8 cellular contexts compared by ENCODE assay signal in genomic region chr1:221742555-221743415, GRCh38. TPM values are rescaled to one million over a fixed set of nuclear protein-coding genes. Genes with fewer than 3 reads are reported as not detected.
DNase-seq lines count a peak whose midpoint lies in the region; ATAC-seq and TF ChIP-seq lines count a peak whose summit lies in the region.

No MANE protein-coding gene starts in this region.

- H3K36me3 Mint-ChIP-seq in CD8-positive, alpha-beta memory T cell = peaks cover 11 to 19% (median 12%) of the 10 kb centered on the region in 3 donors
- peaks cover 1 to 29% (median 10%) of the 10 kb centered on the region in 5 donors for H3K36me3 Mint-ChIP-seq in naive thymus-derived CD4-positive, alpha-beta T cell
- peaks cover 19 to 31% of the 10 kb centered on the region in 2 donors for H3K36me3 Mint-ChIP-seq in stimulated activated naive B cell treated with anti-CD40 and anti-IgM and Interleukin-4, amounts not matched to agents 10 μg/mL and 1 μg/mL and 100 μg/mL, for 72 hours

- peak; percentile 48 for ATAC-seq in GM19395 (IDR thresholded peaks at IDR 0.05; ENCODE audit: unreplicated experiment)
- peak; percentile 23 for ATAC-seq in HG03558 (IDR thresholded peaks at IDR 0.05; ENCODE audit: extremely low read depth, unreplicated experiment)
- ATAC-seq in esophagus mucosa = peak; percentile 89
- peak; percentile 56 for ATAC-seq in naive thymus-derived CD4-positive, alpha-beta T cell
- peak; percentile 66 to 69 for ATAC-seq in stimulated activated naive B cell treated with anti-CD40 and anti-IgM and Interleukin-4, amounts not matched to agents 10 μg/mL and 1 μg/mL and 100 μg/mL, for 72 hours (replicated peaks)

- no peaks in the 10 kb centered on the region for H3K27me3 Mint-ChIP-seq in CD8-positive, alpha-beta memory T cell
- no peaks in the 10 kb centered on the region for H3K27me3 Mint-ChIP-seq in naive thymus-derived CD4-positive, alpha-beta T cell
- no peaks in the 10 kb centered on the region for H3K27me3 Mint-ChIP-seq in stimulated activated naive B cell treated with anti-CD40 and anti-IgM and Interleukin-4, amounts not matched to agents 10 μg/mL and 1 μg/mL and 100 μg/mL, for 72 hours

- no peaks in the 10 kb centered on the region for H4K20me1 ChIP-seq in OCI-LY1 (ENCODE audit: insufficient read depth, low read length)

- H3K4me3 ChIP-seq in CD8-positive, alpha-beta memory T cell (ENCODE audit: low read length) = peak overlapping the region; percentile 91
- peak overlapping the region; percentile 77 for H3K4me3 ChIP-seq in OCI-LY1 (ENCODE audit: low read depth, low read length, poor library complexity, severe bottlenecking)
- H3K4me3 ChIP-seq in naive thymus-derived CD4-positive, alpha-beta T cell (ENCODE audit: low read length) = peak overlapping the region; percentile 68

- H3K9me2 ChIP-seq in OCI-LY1 (ENCODE audit: low read depth, low read length) = no peaks in the 10 kb centered on the region

- H3K4me1 ChIP-seq in CD8-positive, alpha-beta memory T cell (ENCODE audit: insufficient read depth, low read length) = peaks cover 12% of the 10 kb centered on the region
- H3K4me1 ChIP-seq in OCI-LY1 (ENCODE audit: insufficient read depth, low read length, severe bottlenecking) = peaks cover 39% of the 10 kb centered on the region
- peaks cover 9 to 17% of the 10 kb centered on the region in 2 donors for H3K4me1 ChIP-seq in naive thymus-derived CD4-positive, alpha-beta T cell (ENCODE audit: control insufficient read depth in 2 of 2, insufficient read depth in 2 of 2, low read length in 2 of 2)

- H3K36me3 ChIP-seq in CD8-positive, alpha-beta memory T cell (ENCODE audit: insufficient read depth, low read length) = no peaks in the 10 kb centered on the region
- H3K36me3 ChIP-seq in OCI-LY1 (ENCODE audit: insufficient read depth, low read length) = peaks cover 21% of the 10 kb centered on the region
- peaks cover 0 to 8% (median 0%) of the 10 kb centered on the region in 3 experiments for H3K36me3 ChIP-seq in naive thymus-derived CD4-positive, alpha-beta T cell (ENCODE audit: control insufficient read depth in 2 of 3, insufficient read depth in 3 of 3, low read length in 3 of 3)

- H3K4me3 Mint-ChIP-seq in CD8-positive, alpha-beta memory T cell = peak overlapping the region in 6 of 7 donors; percentile 77 to 92 (median 86)
- peak overlapping the region in 8 of 10 donors; percentile 79 to 86 (median 83) for H3K4me3 Mint-ChIP-seq in naive thymus-derived CD4-positive, alpha-beta T cell
- peak overlapping the region in 1 of 2 donors; percentile 89 for H3K4me3 Mint-ChIP-seq in stimulated activated naive B cell treated with anti-CD40 and anti-IgM and Interleukin-4, amounts not matched to agents 10 μg/mL and 1 μg/mL and 100 μg/mL, for 72 hours

- H3K79me2 ChIP-seq in OCI-LY1 (ENCODE audit: insufficient read depth, low read length) = peaks cover 27% of the 10 kb centered on the region

- POLR2A ChIA-PET in CD8-positive, alpha-beta memory T cell (lab: Charles Lee) = interaction anchor here (0.8 to 4.6 kb wide), 15 partner anchors 9 to 970 kb away, joined by 3 to 53 read pairs (median 4); partner anchors contain the start of gene BROX
- POLR2A ChIA-PET in naive thymus-derived CD4-positive, alpha-beta T cell (lab: Charles Lee) = interaction anchor here (0.5 to 5.4 kb wide), 19 partner anchors 14 to 970 kb away, joined by 3 to 82 read pairs (median 4); partner anchors contain the start of genes AIDA and BROX

- peaks cover 7 to 20% (median 19%) of the 10 kb centered on the region in 3 donors for H3K4me1 Mint-ChIP-seq in CD8-positive, alpha-beta memory T cell
- H3K4me1 Mint-ChIP-seq in naive thymus-derived CD4-positive, alpha-beta T cell = peaks cover 0 to 28% (median 13%) of the 10 kb centered on the region in 7 donors
- H3K4me1 Mint-ChIP-seq in stimulated activated naive B cell treated with anti-CD40 and anti-IgM and Interleukin-4, amounts not matched to agents 10 μg/mL and 1 μg/mL and 100 μg/mL, for 72 hours = peaks cover 32 to 35% of the 10 kb centered on the region in 2 donors

- intact Hi-C loops in naive thymus-derived CD4-positive, alpha-beta T cell (cut with micrococcal nuclease) = loop anchor here (1.0 to 10.0 kb wide), 29 partner anchors 12 to 1972 kb away; partner anchors contain the start of genes CAPN2 (in 1 of the 2), DISP1 (in 1 of the 2), EPRS1 (in 1 of the 2) and MIA3 (in 1 of the 2)

- H3K9me3 Mint-ChIP-seq in CD8-positive, alpha-beta memory T cell = no peaks in the 10 kb centered on the region
- H3K9me3 Mint-ChIP-seq in naive thymus-derived CD4-positive, alpha-beta T cell = peaks cover 0 to 7% (median 0%) of the 10 kb centered on the region in 11 donors
- peaks cover 0 to 3% of the 10 kb centered on the region in 2 donors for H3K9me3 Mint-ChIP-seq in stimulated activated naive B cell treated with anti-CD40 and anti-IgM and Interleukin-4, amounts not matched to agents 10 μg/mL and 1 μg/mL and 100 μg/mL, for 72 hours

- H3F3A ChIP-seq in OCI-LY1 (ENCODE audit: insufficient read depth, low read length) = no peaks in the 10 kb centered on the region

- H3K9ac ChIP-seq in OCI-LY1 (ENCODE audit: low read length) = peak overlapping the region; percentile 75

- H3K27ac ChIP-seq in CD8-positive, alpha-beta memory T cell (ENCODE audit: low read depth, low read length) = peak overlapping the region; percentile 98
- peak overlapping the region; percentile 89 for H3K27ac ChIP-seq in OCI-LY1 (ENCODE audit: low read depth, low read length, poor library complexity, severe bottlenecking)
- H3K27ac ChIP-seq in naive thymus-derived CD4-positive, alpha-beta T cell (ENCODE audit: low read depth, low read length) = peak overlapping the region; percentile 94

- H3K27ac Mint-ChIP-seq in CD8-positive, alpha-beta memory T cell = peak overlapping the region in 7 of 8 donors; percentile 86 to 96 (median 92)
- peak overlapping the region in 8 of 9 donors; percentile 60 to 91 (median 83) for H3K27ac Mint-ChIP-seq in naive thymus-derived CD4-positive, alpha-beta T cell
- H3K27ac Mint-ChIP-seq in stimulated activated naive B cell treated with anti-CD40 and anti-IgM and Interleukin-4, amounts not matched to agents 10 μg/mL and 1 μg/mL and 100 μg/mL, for 72 hours = peak overlapping the region; percentile 98

- TF ChIP-seq CTCF in OCI-LY1 (IDR thresholded peaks at IDR 0.05; ENCODE audit: low read length) = peak; percentile 4; the same call in 1 of the 2 replicates

- CTCF ChIA-PET in CD8-positive, alpha-beta memory T cell (lab: Charles Lee) = interaction anchor here (0.7 to 4.6 kb wide), 19 partner anchors 13 to 266 kb away, joined by 3 to 45 read pairs (median 5); no protein-coding TSS in a partner anchor
- CTCF ChIA-PET in naive thymus-derived CD4-positive, alpha-beta T cell (lab: Charles Lee) = interaction anchor here (0.6 to 1.7 kb wide), 9 partner anchors 18 to 894 kb away, joined by 3 to 7 read pairs (median 4); no protein-coding TSS in a partner anchor

- H3K9me3 ChIP-seq in CD8-positive, alpha-beta memory T cell (ENCODE audit: low read length) = no peaks in the 10 kb centered on the region
- H3K9me3 ChIP-seq in OCI-LY1 (ENCODE audit: low read length) = no peaks in the 10 kb centered on the region
- no peaks in the 10 kb centered on the region for H3K9me3 ChIP-seq in naive thymus-derived CD4-positive, alpha-beta T cell (ENCODE audit: control insufficient read depth in 2 of 3, low read length in 3 of 3)

- H2AFZ ChIP-seq in OCI-LY1 (ENCODE audit: low read length) = no peak overlapping the region

- no peaks in the 10 kb centered on the region for H3K27me3 ChIP-seq in CD8-positive, alpha-beta memory T cell (ENCODE audit: insufficient read depth, low read length, poor library complexity, severe bottlenecking)
- H3K27me3 ChIP-seq in OCI-LY1 (ENCODE audit: insufficient read depth, low read length) = no peaks in the 10 kb centered on the region
- no peaks in the 10 kb centered on the region for H3K27me3 ChIP-seq in naive thymus-derived CD4-positive, alpha-beta T cell (ENCODE audit: control insufficient read depth in 2 of 2, insufficient read depth in 2 of 2, low read length in 2 of 2)

- DNase-seq in CD8-positive, alpha-beta memory T cell = peak; percentile 68 to 89 (median 78)
- peak; percentile 54 for DNase-seq in activated T-cell treated with anti-CD3 and anti-CD28 coated beads for 4 hours
- DNase-seq in naive thymus-derived CD4-positive, alpha-beta T cell = peak; percentile 51 to 84 (median 67)
- DNase-seq in stimulated activated naive B cell treated with anti-CD40 and anti-IgM and Interleukin-4, amounts not matched to agents 10 μg/mL and 1 μg/mL and 100 μg/mL, for 72 hours = peak; percentile 88

- H3K4me2 ChIP-seq in OCI-LY1 (ENCODE audit: low read length) = peak overlapping the region; percentile 80

RNA-seq across cellular contexts. Expression of gene DUSP10, which starts 0.9 kb away (rescaled TPM):
- 10 to 100 TPM; 23.7 to 25.4 TPM for total RNA-seq in CD8-positive, alpha-beta memory T cell
- 8.0 TPM for polyA plus RNA-seq in CD8-positive, alpha-beta memory T cell
- 3.0 TPM for total RNA-seq in esophagus mucosa
- total RNA-seq in naive thymus-derived CD4-positive, alpha-beta T cell = 10 to 100 TPM in 3 of 5 experiments, 1 to 10 TPM in 2; 2.5 to 60.6 (median 19.0) TPM
- polyA plus RNA-seq in naive thymus-derived CD4-positive, alpha-beta T cell = 1 to 10 TPM; 3.5 to 3.7 TPM

Comparison
In these comparisons a context has a peak if more than half of its experiments do, and no peak if none do; other contexts are left out.
1. Peak in every context shown above with its lines: DNase-seq, ATAC-seq, H3K4me3 ChIP-seq and H3K27ac ChIP-seq.
2. ATAC-seq: peak in every context shown above with its lines; median percentile 89 in esophagus mucosa; 68 in stimulated activated naive B cell treated with anti-CD40 and anti-IgM and Interleukin-4, amounts not matched to agents 10 μg/mL and 1 μg/mL and 100 μg/mL, for 72 hours; 56 in naive thymus-derived CD4-positive, alpha-beta T cell; 48 in GM19395; 23 in HG03558.